ENCODE assay signal across 43 cellular contexts in the genomic region with DNA sequence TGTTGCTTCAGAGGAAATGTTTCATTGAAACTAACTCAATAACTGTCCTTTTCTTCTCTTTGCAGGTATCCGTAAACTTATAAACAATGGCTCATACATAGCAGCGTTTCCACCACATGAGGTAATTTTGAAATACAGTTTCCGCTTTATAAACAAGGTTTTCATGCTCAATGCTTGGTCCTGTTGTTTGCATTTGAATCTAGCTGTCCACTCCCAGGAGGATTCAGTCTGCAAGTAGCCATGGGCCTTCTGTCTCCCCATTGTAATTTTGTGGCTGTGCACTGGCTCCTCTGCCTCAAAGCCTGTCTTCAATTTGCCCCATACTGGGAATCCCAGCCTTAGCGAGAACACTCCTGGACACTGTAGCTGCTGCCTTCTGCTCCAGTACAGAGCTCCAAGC. TPM values are rescaled to one million over a fixed set of nuclear protein-coding genes. Genes with fewer than 3 reads are reported as not detected.
"Had no signal": no experiment of that assay in that cellular context is flagged by ENCODE, and none has a peak within 500 bp of the region (broad histone marks: within the 10 kb centered on the region; RNA-seq: fewer than 3 reads in every experiment).

No MANE protein-coding gene starts in this region.

- H3K27me3 ChIP-seq: adrenal gland, body of pancreas, cardiac muscle cell, colonic mucosa, esophagus squamous epithelium, gastroesophageal sphincter, heart right ventricle had no signal

- H3K36me3 ChIP-seq: adrenal gland, cardiac muscle cell, colonic mucosa, esophagus squamous epithelium, gastroesophageal sphincter, heart right ventricle, WERI-Rb-1 had no signal

- H3K4me1 Mint-ChIP-seq: activated B cell treated with CpG ODN at 0.5 μM for 24 hours; activated CD4-positive, alpha-beta T cell treated with anti-CD3 and anti-CD28 coated beads for 36 hours; activated CD4-positive, alpha-beta T cell treated with anti-CD3 and anti-CD28 coated beads, Interleukin-2, amount 10 ng/mL, durations not matched to agents 24 days and 14 days; activated CD8-positive, alpha-beta memory T cell treated with anti-CD3 and anti-CD28 coated beads, Interleukin-2, amount 10 ng/mL, durations not matched to agents 7 days and 5 days; activated naive CD4-positive, alpha-beta T cell treated with anti-CD3 and anti-CD28 coated beads, Interleukin-2, amount 50 U/mL, for 24 hours; activated naive CD8-positive, alpha-beta T cell treated with anti-CD3 and anti-CD28 coated beads for 36 hours; activated naive CD8-positive, alpha-beta T cell treated with anti-CD3 and anti-CD28 coated beads, Interleukin-2, amount 50 U/mL, for 24 hours; T-helper 17 cell had no signal

- H3K27ac ChIP-seq: adrenal gland, body of pancreas, cardiac muscle cell, colonic mucosa, epithelial cell of prostate, esophagus squamous epithelium, gastroesophageal sphincter, heart right ventricle, WERI-Rb-1 had no signal

- H3K9me3 ChIP-seq: adrenal gland, body of pancreas, colonic mucosa, esophagus squamous epithelium, gastroesophageal sphincter had no signal

- H3K27me3 Mint-ChIP-seq: activated B cell treated with CpG ODN at 0.5 μM for 24 hours; activated CD4-positive, alpha-beta memory T cell treated with anti-CD3 and anti-CD28 coated beads for 36 hours; activated CD4-positive, alpha-beta T cell treated with anti-CD3 and anti-CD28 coated beads for 36 hours; activated CD4-positive, alpha-beta T cell treated with anti-CD3 and anti-CD28 coated beads, Interleukin-2, amount 10 ng/mL, durations not matched to agents 24 days and 14 days; activated CD8-positive, alpha-beta memory T cell treated with anti-CD3 and anti-CD28 coated beads, Interleukin-2, amount 10 ng/mL, durations not matched to agents 7 days and 5 days; activated naive CD4-positive, alpha-beta T cell treated with anti-CD3 and anti-CD28 coated beads, Interleukin-2, amount 50 U/mL, for 24 hours; activated naive CD8-positive, alpha-beta T cell treated with anti-CD3 and anti-CD28 coated beads for 36 hours; activated naive CD8-positive, alpha-beta T cell treated with anti-CD3 and anti-CD28 coated beads, Interleukin-2, amount 50 U/mL, for 24 hours; T-helper 17 cell had no signal

- H3K4me3 ChIP-seq: adrenal gland, body of pancreas, cardiac muscle cell, colonic mucosa, esophagus squamous epithelium, gastroesophageal sphincter, heart right ventricle had no signal

- H3K36me3 Mint-ChIP-seq: activated CD4-positive, alpha-beta memory T cell treated with anti-CD3 and anti-CD28 coated beads for 36 hours; activated CD8-positive, alpha-beta memory T cell treated with anti-CD3 and anti-CD28 coated beads, Interleukin-2, amount 10 ng/mL, durations not matched to agents 7 days and 5 days; activated naive CD4-positive, alpha-beta T cell treated with anti-CD3 and anti-CD28 coated beads, Interleukin-2, amount 50 U/mL, for 24 hours; activated naive CD8-positive, alpha-beta T cell treated with anti-CD3 and anti-CD28 coated beads for 36 hours had no signal

- H3K27ac Mint-ChIP-seq: activated B cell treated with CpG ODN at 0.5 μM for 24 hours; activated CD4-positive, alpha-beta memory T cell treated with anti-CD3 and anti-CD28 coated beads for 36 hours; activated CD4-positive, alpha-beta T cell treated with anti-CD3 and anti-CD28 coated beads for 36 hours; activated CD4-positive, alpha-beta T cell treated with anti-CD3 and anti-CD28 coated beads, Interleukin-2, amount 10 ng/mL, durations not matched to agents 24 days and 14 days; activated CD8-positive, alpha-beta memory T cell treated with anti-CD3 and anti-CD28 coated beads, Interleukin-2, amount 10 ng/mL, durations not matched to agents 7 days and 5 days; activated CD8-positive, alpha-beta T cell treated with anti-CD3 and anti-CD28 coated beads, Interleukin-2, amount 10 ng/mL, durations not matched to agents 7 days and 5 days; activated naive CD4-positive, alpha-beta T cell treated with anti-CD3 and anti-CD28 coated beads for 36 hours; activated naive CD4-positive, alpha-beta T cell treated with anti-CD3 and anti-CD28 coated beads, Interleukin-2, amount 50 U/mL, for 24 hours; activated naive CD8-positive, alpha-beta T cell treated with anti-CD3 and anti-CD28 coated beads for 36 hours; activated naive CD8-positive, alpha-beta T cell treated with anti-CD3 and anti-CD28 coated beads, Interleukin-2, amount 50 U/mL, for 24 hours; activated T-helper 1 cell treated with anti-CD3 and anti-CD28 coated beads, Interleukin-12 subunit alpha, Interleukin-12 subunit beta, Interleukin-2, Interleukin-4 antibody, amounts not matched to agents 30 ng/mL and 10 ng/mL and 1 ng/mL, durations not matched to agents 14 hours and 24 hours and 36 hours; activated T-helper 2 cell treated with anti-CD3 and anti-CD28 coated beads, Interferon-gamma antibody, Interleukin-2, Interleukin-4, amounts not matched to agents 10 μg/mL and 5 μg/mL and 100 μg/mL, durations not matched to agents 14 hours and 24 hours and 36 hours; T-helper 17 cell; T-helper 2 cell treated with Interferon-gamma antibody and Interleukin-4, amounts not matched to agents 5 μg/mL and 100 μg/mL, for 36 hours had no signal

- FAIRE-seq: endometrium, endothelial cell of umbilical vein, TTC549 had no signal

- H3K4me3 Mint-ChIP-seq: activated B cell treated with CpG ODN at 0.5 μM for 24 hours; activated CD4-positive, alpha-beta memory T cell treated with anti-CD3 and anti-CD28 coated beads for 36 hours; activated CD4-positive, alpha-beta T cell treated with anti-CD3 and anti-CD28 coated beads for 36 hours; activated CD4-positive, alpha-beta T cell treated with anti-CD3 and anti-CD28 coated beads, Interleukin-2, amount 10 ng/mL, durations not matched to agents 24 days and 14 days; activated CD8-positive, alpha-beta memory T cell treated with anti-CD3 and anti-CD28 coated beads, Interleukin-2, amount 10 ng/mL, durations not matched to agents 7 days and 5 days; activated CD8-positive, alpha-beta T cell treated with anti-CD3 and anti-CD28 coated beads, Interleukin-2, amount 10 ng/mL, durations not matched to agents 7 days and 5 days; activated naive CD4-positive, alpha-beta T cell treated with anti-CD3 and anti-CD28 coated beads for 36 hours; activated naive CD4-positive, alpha-beta T cell treated with anti-CD3 and anti-CD28 coated beads, Interleukin-2, amount 50 U/mL, for 24 hours; activated naive CD8-positive, alpha-beta T cell treated with anti-CD3 and anti-CD28 coated beads for 36 hours; activated naive CD8-positive, alpha-beta T cell treated with anti-CD3 and anti-CD28 coated beads, Interleukin-2, amount 50 U/mL, for 24 hours; activated T-helper 1 cell treated with anti-CD3 and anti-CD28 coated beads, Interleukin-12 subunit alpha, Interleukin-12 subunit beta, Interleukin-2, Interleukin-4 antibody, amounts not matched to agents 30 ng/mL and 10 ng/mL and 1 ng/mL, durations not matched to agents 14 hours and 24 hours and 36 hours; T-helper 17 cell; T-helper 2 cell treated with Interferon-gamma antibody and Interleukin-4, amounts not matched to agents 5 μg/mL and 100 μg/mL, for 36 hours had no signal

- ATAC-seq: activated CD4-positive, alpha-beta T cell treated with anti-CD3 and anti-CD28 coated beads for 36 hours; activated CD4-positive, CD25-positive, alpha-beta regulatory T cell treated with anti-CD3 and anti-CD28 coated beads, Interleukin-2, amount 50 U/mL, for 24 hours; activated CD8-positive, alpha-beta memory T cell treated with anti-CD3 and anti-CD28 coated beads, Interleukin-2, amount 10 ng/mL, durations not matched to agents 7 days and 5 days; activated CD8-positive, alpha-beta T cell treated with anti-CD3 and anti-CD28 coated beads, Interleukin-2, amount 10 ng/mL, durations not matched to agents 7 days and 5 days; activated naive CD8-positive, alpha-beta T cell treated with anti-CD3 and anti-CD28 coated beads, Interleukin-2, amount 50 U/mL, for 24 hours; body of pancreas; gastroesophageal sphincter; heart right ventricle; T-helper 17 cell had no signal

- H3K4me1 ChIP-seq: adrenal gland, body of pancreas, colonic mucosa, esophagus squamous epithelium, gastroesophageal sphincter, heart right ventricle had no signal

- DNase-seq: activated B cell treated with CpG ODN at 0.5 μM for 24 hours; activated CD4-positive, alpha-beta memory T cell treated with anti-CD3 and anti-CD28 coated beads for 36 hours; activated CD4-positive, alpha-beta T cell treated with anti-CD3 and anti-CD28 coated beads for 36 hours; activated CD4-positive, alpha-beta T cell treated with anti-CD3 and anti-CD28 coated beads, Interleukin-2, amount 10 ng/mL, durations not matched to agents 24 days and 14 days; activated CD8-positive, alpha-beta memory T cell treated with anti-CD3 and anti-CD28 coated beads, Interleukin-2, amount 10 ng/mL, durations not matched to agents 7 days and 5 days; activated CD8-positive, alpha-beta memory T cell treated with anti-CD3 and anti-CD28 coated beads, Interleukin-2, amount 50 U/mL, for 4 hours; activated CD8-positive, alpha-beta T cell treated with anti-CD3 and anti-CD28 coated beads, Interleukin-2, amount 10 ng/mL, durations not matched to agents 7 days and 5 days; activated effector memory CD4-positive, alpha-beta T cell treated with anti-CD3 and anti-CD28 coated beads, Interleukin-2, amount 50 U/mL, for 16 hours; activated naive CD4-positive, alpha-beta T cell treated with anti-CD3 and anti-CD28 coated beads for 36 hours; activated naive CD8-positive, alpha-beta T cell treated with anti-CD3 and anti-CD28 coated beads for 36 hours; activated naive CD8-positive, alpha-beta T cell treated with anti-CD3 and anti-CD28 coated beads, Interleukin-2, amount 50 U/mL, for 24 hours; activated T-cell treated with anti-CD3 and anti-CD28 coated beads, Interleukin-2, amount 50 U/mL, for 1 hour; activated T-cell treated with anti-CD3 and anti-CD28 coated beads, Interleukin-2, amount 50 U/mL, for 48 hours; adrenal gland; amygdala; aorta; body of pancreas; central memory CD4-positive, alpha-beta T cell; cerebellar nuclear complex; colonic mucosa; effector CD8-positive, alpha-beta T cell; esophagus squamous epithelium; foreskin melanocyte; heart right ventricle; T-helper 1 cell; T-helper 17 cell; WERI-Rb-1 had no signal

RNA-seq across cellular contexts. Expression of a gene that starts 34.7 kb away (rescaled TPM):
- total RNA-seq: activated B cell treated with CpG ODN at 0.5 μM for 24 hours; activated CD4-positive, alpha-beta memory T cell treated with anti-CD3 and anti-CD28 coated beads for 36 hours; activated CD4-positive, alpha-beta T cell treated with anti-CD3 and anti-CD28 coated beads for 36 hours; activated CD4-positive, alpha-beta T cell treated with anti-CD3 and anti-CD28 coated beads, Interleukin-2, amount 10 ng/mL, durations not matched to agents 24 days and 14 days; activated CD8-positive, alpha-beta memory T cell treated with anti-CD3 and anti-CD28 coated beads for 36 hours; activated CD8-positive, alpha-beta memory T cell treated with anti-CD3 and anti-CD28 coated beads, Interleukin-2, amount 10 ng/mL, durations not matched to agents 7 days and 5 days; activated CD8-positive, alpha-beta T cell treated with anti-CD3 and anti-CD28 coated beads, Interleukin-2, amount 10 ng/mL, durations not matched to agents 7 days and 5 days; activated naive CD4-positive, alpha-beta T cell treated with anti-CD3 and anti-CD28 coated beads for 36 hours; activated naive CD8-positive, alpha-beta T cell treated with anti-CD3 and anti-CD28 coated beads for 36 hours; activated T-helper 1 cell treated with anti-CD3 and anti-CD28 coated beads, Interleukin-12 subunit alpha, Interleukin-12 subunit beta, Interleukin-2, Interleukin-4 antibody, amounts not matched to agents 30 ng/mL and 10 ng/mL and 1 ng/mL, durations not matched to agents 14 hours and 24 hours and 36 hours; activated T-helper 2 cell treated with anti-CD3 and anti-CD28 coated beads, Interferon-gamma antibody, Interleukin-2, Interleukin-4, amounts not matched to agents 10 μg/mL and 5 μg/mL and 100 μg/mL, durations not matched to agents 14 hours and 24 hours and 36 hours; aorta; cardiac muscle cell; dermis microvascular lymphatic vessel endothelial cell; endothelial cell of umbilical vein; fibroblast of lung; fibroblast of villous mesenchyme; glomerular endothelial cell; heart right ventricle; T-helper 17 cell had no signal
